In the genomic region with DNA sequence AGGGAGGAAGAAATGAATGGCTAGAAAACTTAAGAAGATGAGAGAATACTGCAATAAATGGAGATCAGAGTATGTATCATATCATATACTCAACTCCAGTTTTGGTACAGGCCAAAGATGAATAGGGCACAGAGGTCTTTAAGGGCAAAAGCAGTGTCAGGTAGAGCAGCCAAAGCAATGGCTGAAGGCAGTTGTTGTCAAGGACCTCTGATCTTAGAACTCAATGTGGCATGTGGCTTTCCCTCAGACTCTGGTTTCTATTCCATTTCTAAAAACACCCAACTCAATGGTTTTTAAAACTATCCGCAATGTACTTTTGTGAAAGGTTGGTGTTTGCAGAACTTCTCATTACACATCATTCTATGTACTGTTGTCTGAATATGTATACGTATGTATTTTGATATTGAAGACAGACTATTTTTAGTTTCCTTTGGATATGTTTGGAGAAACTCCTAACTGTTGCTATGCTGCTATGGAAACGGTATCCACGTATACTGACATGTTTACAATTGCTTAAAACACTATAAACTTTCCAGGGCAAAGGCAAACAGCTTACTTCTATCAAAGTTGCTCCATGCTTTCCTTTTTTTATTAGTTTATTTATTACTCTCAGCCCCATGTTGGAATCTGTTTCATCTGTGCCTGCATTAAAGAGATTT, we compare ENCODE assay signal across 9 cellular contexts. TPM values are rescaled to one million over a fixed set of nuclear protein-coding genes. Genes with fewer than 3 reads are reported as not detected.
DNase-seq lines count a peak whose midpoint lies in the region; ATAC-seq and TF ChIP-seq lines count a peak whose summit lies in the region.
"Had no signal": no experiment of that assay in that cellular context is flagged by ENCODE, and none has a peak within 500 bp of the region (broad histone marks: within the 10 kb centered on the region; RNA-seq: fewer than 3 reads in every experiment).

No MANE protein-coding gene starts in this region.

- no peaks in the 10 kb centered on the region for H3K9me2 ChIP-seq in OCI-LY1 (ENCODE audit: low read depth, low read length)

- peaks cover 3% of the 10 kb centered on the region; the same call in 1 of the 2 replicates for H3F3A ChIP-seq in OCI-LY1 (ENCODE audit: insufficient read depth, low read length)

- H3K4me2 ChIP-seq in OCI-LY1 (ENCODE audit: low read length): no peak overlapping the region

- peak overlapping the region; percentile 42 for H3K27ac ChIP-seq in OCI-LY1 (ENCODE audit: low read depth, low read length, poor library complexity, severe bottlenecking)
- H3K27ac ChIP-seq in endodermal cell (ENCODE audit: low read depth, low read length): peak overlapping the region; percentile 42

- H3K9me3 Mint-ChIP-seq in endodermal cell: no peaks in the 10 kb centered on the region
- H3K9me3 Mint-ChIP-seq in nephron: no peaks in the 10 kb centered on the region

- H3K9me3 ChIP-seq in OCI-LY1 (ENCODE audit: low read length): no peaks in the 10 kb centered on the region
- H3K9me3 ChIP-seq in endodermal cell (ENCODE audit: control insufficient read depth, low read length): no peaks in the 10 kb centered on the region

- H3K4me3 ChIP-seq in OCI-LY1 (ENCODE audit: low read depth, low read length, poor library complexity, severe bottlenecking): no peak overlapping the region
- H3K4me3 ChIP-seq in endodermal cell (ENCODE audit: low read length): no peak overlapping the region

- H3K27me3 Mint-ChIP-seq in endodermal cell (ENCODE audit: insufficient read depth) (no peaks in the 10 kb centered on the region), nephron (ENCODE audit: low read depth) (no peaks in the 10 kb centered on the region)

- H3K36me3 ChIP-seq in OCI-LY1 (ENCODE audit: insufficient read depth, low read length) (no peaks in the 10 kb centered on the region), endodermal cell (ENCODE audit: control insufficient read depth, insufficient read depth, low read length) (no peaks in the 10 kb centered on the region)

- H3K27ac Mint-ChIP-seq in endodermal cell (no peak overlapping the region), nephron (peak overlapping the region; percentile 97 to 99 (median 98))

- no peaks in the 10 kb centered on the region for H3K36me3 Mint-ChIP-seq in endodermal cell (ENCODE audit: low read depth)
- H3K36me3 Mint-ChIP-seq in nephron (ENCODE audit: low read depth): no peaks in the 10 kb centered on the region

- no peak for TF ChIP-seq POLR2A in GM18505 (IDR thresholded peaks at IDR 0.05; ENCODE audit: borderline replicate concordance, extremely low read depth, insufficient read depth, insufficient read length)

- H3K27me3 ChIP-seq in OCI-LY1 (ENCODE audit: insufficient read depth, low read length): no peaks in the 10 kb centered on the region
- no peaks in the 10 kb centered on the region for H3K27me3 ChIP-seq in endodermal cell (ENCODE audit: control insufficient read depth, insufficient read depth, low read length, poor library complexity, severe bottlenecking)

- WGBS in endodermal cell (ENCODE audit: insufficient coverage in 1 of 2, insufficient read length in 1 of 2), 2 experiments: 82 to 92% methylated on average over 3 of the region's 4 CpGs

- H4K20me1 ChIP-seq in OCI-LY1 (ENCODE audit: insufficient read depth, low read length): no peaks in the 10 kb centered on the region

- no peak overlapping the region for H3K4me3 Mint-ChIP-seq in endodermal cell
- H3K4me3 Mint-ChIP-seq in nephron: peak overlapping the region in 1 of 3 experiments; percentile 31

- DNase-seq in GM04504 (ENCODE audit: low read depth) (peak; percentile 55), endodermal cell (no peak), 8988T (no peak), islet precursor cell (no peak)
- DNase-seq: NCI-H526 treated with DMSO at 0.1 percent for 48 hours had no signal

- H3K4me1 ChIP-seq in OCI-LY1 (ENCODE audit: insufficient read depth, low read length, severe bottlenecking) (peaks cover 66% of the 10 kb centered on the region), endodermal cell (ENCODE audit: control insufficient read depth, insufficient read depth, low read length) (peaks cover 12% of the 10 kb centered on the region)

- peaks cover 39% of the 10 kb centered on the region for H3K4me1 Mint-ChIP-seq in endodermal cell
- H3K4me1 Mint-ChIP-seq in nephron: peaks cover 51% of the 10 kb centered on the region

- no peak for TF ChIP-seq CTCF in OCI-LY1 (IDR thresholded peaks at IDR 0.05; ENCODE audit: low read length)
- TF ChIP-seq CTCF in endodermal cell (conservative IDR thresholded peaks at IDR 0.05): no peak
- TF ChIP-seq CTCF in nephron (IDR thresholded peaks at IDR 0.05; ENCODE audit: unreplicated experiment in 3 of 3): no peak

- ATAC-seq in GM18505 (IDR thresholded peaks at IDR 0.05; ENCODE audit: unreplicated experiment) (no peak), GM19463 (IDR thresholded peaks at IDR 0.05; ENCODE audit: unreplicated experiment) (no peak)

- H3K79me2 ChIP-seq in OCI-LY1 (ENCODE audit: insufficient read depth, low read length): no peaks in the 10 kb centered on the region

- H2AFZ ChIP-seq in OCI-LY1 (ENCODE audit: low read length): no peak overlapping the region

- no peak overlapping the region for H3K9ac ChIP-seq in OCI-LY1 (ENCODE audit: low read length)
- H3K9ac ChIP-seq in endodermal cell (ENCODE audit: extremely low read depth, low read length, poor library complexity, severe bottlenecking): peak overlapping the region; percentile 16

RNA-seq across cellular contexts. Expression of gene PELI1, which starts 58.1 kb away (rescaled TPM):
- total RNA-seq in endodermal cell: 100 to 1,000 TPM; 178 to 184 TPM
- polyA plus RNA-seq in endodermal cell (2013, experiment 1 of 2): 59.1 TPM
- 52.6 TPM for polyA plus RNA-seq in endodermal cell (2013, experiment 2 of 2)
